In genomic region chr5:37812365-37812764, GRCh38 we compare ENCODE assay signal across 20 cellular contexts. TPM values are rescaled to one million over a fixed set of nuclear protein-coding genes. Genes with fewer than 3 reads are reported as not detected.
"Had no signal": no experiment of that assay in that cellular context is flagged by ENCODE, and none has a peak within 500 bp of the region (broad histone marks: within the 10 kb centered on the region; RNA-seq: fewer than 3 reads in every experiment).

No MANE protein-coding gene starts in this region.

- H3K27me3 ChIP-seq: cardiac muscle cell, transverse colon had no signal

- DNase-seq: activated CD4-positive, alpha-beta T cell treated with anti-CD3 and anti-CD28 coated beads for 1 hour; activated CD8-positive, alpha-beta T cell treated with anti-CD3 and anti-CD28 coated beads for 36 hours; activated naive CD4-positive, alpha-beta T cell treated with Interleukin-2 at 50 U/mL for 16 hours; effector memory CD4-positive, alpha-beta T cell; glutamatergic neuron; immature natural killer cell; left cardiac atrium; lower lobe of right lung; midbrain; naive B cell; posterior cingulate gyrus; right cardiac atrium; stimulated activated CD4-positive, alpha-beta T cell treated with anti-CD3 and anti-CD28 coated beads, Interleukin-12 subunit alpha, Interleukin-12 subunit beta, amount 100 ng/mL, for 4 hours; stimulated activated naive CD4-positive, alpha-beta T cell; substantia nigra; T-helper 9 cell; transverse colon had no signal

- H3K36me3 Mint-ChIP-seq: immature natural killer cell, naive B cell had no signal

- H3K27ac Mint-ChIP-seq: activated CD8-positive, alpha-beta T cell treated with anti-CD3 and anti-CD28 coated beads for 36 hours; immature natural killer cell; naive B cell had no signal

- H3K4me1 ChIP-seq: lower lobe of right lung, transverse colon had no signal

- H3K4me1 Mint-ChIP-seq: immature natural killer cell, naive B cell had no signal

- H3K9me3 ChIP-seq: lower lobe of right lung, neutrophil, transverse colon had no signal

- H3K9me3 Mint-ChIP-seq: activated CD8-positive, alpha-beta T cell treated with anti-CD3 and anti-CD28 coated beads for 36 hours; immature natural killer cell had no signal

- H3K27ac ChIP-seq: cardiac muscle cell, coronary artery, lower lobe of right lung, neutrophil had no signal

- H3K4me3 ChIP-seq: cardiac muscle cell, coronary artery, lower lobe of right lung, transverse colon had no signal

- H3K36me3 ChIP-seq: cardiac muscle cell, lower lobe of right lung, neutrophil, transverse colon had no signal

- H3K4me3 Mint-ChIP-seq: activated CD8-positive, alpha-beta T cell treated with anti-CD3 and anti-CD28 coated beads for 36 hours; immature natural killer cell had no signal

RNA-seq across cellular contexts. Expression of gene GDNF, which starts 27.5 kb away (rescaled TPM):
- total RNA-seq: activated CD8-positive, alpha-beta T cell treated with anti-CD3 and anti-CD28 coated beads for 36 hours; cardiac muscle cell; lower lobe of right lung had no signal
- polyA plus RNA-seq: cardiac muscle cell, immature natural killer cell had no signal
